In the genomic region with DNA sequence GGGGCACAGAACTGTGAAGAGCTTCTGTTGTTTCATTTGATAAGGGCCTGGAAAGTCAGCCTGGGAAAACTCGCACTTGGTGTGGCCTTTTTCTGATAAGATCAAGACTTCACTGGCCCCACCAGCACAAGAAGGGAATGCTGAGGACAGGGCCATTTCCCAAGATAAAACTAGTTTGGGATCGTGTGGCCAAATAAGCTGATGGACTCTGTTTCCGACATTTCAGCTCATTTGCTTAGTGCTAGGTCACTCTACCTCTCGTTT, we compare ENCODE assay signal across 21 cellular contexts.
"Had no signal": no experiment of that assay in that cellular context is flagged by ENCODE, and none has a peak within 500 bp of the region (broad histone marks: within the 10 kb centered on the region; RNA-seq: fewer than 3 reads in every experiment).

No MANE protein-coding gene starts in this region.

- ATAC-seq: esophagus mucosa; left colon; mucosa of descending colon; naive thymus-derived CD8-positive, alpha-beta T cell; right lobe of liver; stimulated activated memory B cell treated with anti-CD40 and anti-IgM and Interleukin-4, amounts not matched to agents 10 μg/mL and 1 μg/mL and 100 μg/mL, for 72 hours had no signal

- H3K4me1 Mint-ChIP-seq: naive thymus-derived CD8-positive, alpha-beta T cell had no signal

- H3K36me3 Mint-ChIP-seq: stimulated activated memory B cell treated with anti-CD40 and anti-IgM and Interleukin-4, amounts not matched to agents 10 μg/mL and 1 μg/mL and 100 μg/mL, for 72 hours had no signal

- H3K4me1 ChIP-seq: right lobe of liver, spleen, vagina had no signal

- H3K27me3 Mint-ChIP-seq: naive thymus-derived CD8-positive, alpha-beta T cell; stimulated activated memory B cell treated with anti-CD40 and anti-IgM and Interleukin-4, amounts not matched to agents 10 μg/mL and 1 μg/mL and 100 μg/mL, for 72 hours had no signal

- H3K27ac Mint-ChIP-seq: naive thymus-derived CD8-positive, alpha-beta T cell; stimulated activated memory B cell treated with anti-CD40 and anti-IgM and Interleukin-4, amounts not matched to agents 10 μg/mL and 1 μg/mL and 100 μg/mL, for 72 hours; stimulated activated naive CD8-positive, alpha-beta T cell treated with anti-CD3 and anti-CD28 coated beads, Interleukin-15, Interleukin-2, amounts not matched to agents 100 ng/mL and 50 ng/mL, for 24 hours had no signal

- H3K9me3 ChIP-seq: mucosa of descending colon, ovary, right lobe of liver, spleen, tibial artery, upper lobe of left lung, vagina had no signal

- H3K4me3 ChIP-seq: dorsolateral prefrontal cortex, mucosa of descending colon, ovary, right lobe of liver, spleen, tibial artery, upper lobe of left lung, vagina had no signal

- H3K27ac ChIP-seq: dorsolateral prefrontal cortex, ovary, right lobe of liver, spleen, tibial artery, upper lobe of left lung, vagina had no signal

- DNase-seq: cortex of kidney; dorsolateral prefrontal cortex; effector CD8-positive, alpha-beta T cell; kidney; left colon; mammary epithelial cell; mucosa of descending colon; naive thymus-derived CD8-positive, alpha-beta T cell; nucleus accumbens; ovary; right lobe of liver; spleen; stimulated activated CD4-positive, alpha-beta T cell treated with anti-CD3 and anti-CD28 coated beads, Interleukin-15, amount 100 ng/mL, for 24 hours; stimulated activated CD4-positive, alpha-beta T cell treated with anti-CD3 and anti-CD28 coated beads, Interleukin-1b, Interleukin-23, amount 100 ng/mL, for 48 hours; stimulated activated CD4-positive, alpha-beta T cell treated with anti-CD3 and anti-CD28 coated beads, Interleukin-4, amount 100 ng/mL, for 24 hours; tibial artery; upper lobe of left lung had no signal

- H3K4me3 Mint-ChIP-seq: naive thymus-derived CD8-positive, alpha-beta T cell; stimulated activated memory B cell treated with anti-CD40 and anti-IgM and Interleukin-4, amounts not matched to agents 10 μg/mL and 1 μg/mL and 100 μg/mL, for 72 hours; stimulated activated naive CD8-positive, alpha-beta T cell treated with anti-CD3 and anti-CD28 coated beads, Interleukin-15, Interleukin-2, amounts not matched to agents 100 ng/mL and 50 ng/mL, for 24 hours had no signal

- H3K27me3 ChIP-seq: dorsolateral prefrontal cortex, ovary, right lobe of liver, spleen, tibial artery, upper lobe of left lung, vagina had no signal

- H3K9me3 Mint-ChIP-seq: naive thymus-derived CD8-positive, alpha-beta T cell; stimulated activated memory B cell treated with anti-CD40 and anti-IgM and Interleukin-4, amounts not matched to agents 10 μg/mL and 1 μg/mL and 100 μg/mL, for 72 hours; stimulated activated naive CD8-positive, alpha-beta T cell treated with anti-CD3 and anti-CD28 coated beads, Interleukin-15, Interleukin-2, amounts not matched to agents 100 ng/mL and 50 ng/mL, for 24 hours had no signal

- H3K36me3 ChIP-seq: ovary, right lobe of liver, tibial artery, vagina had no signal
